14 cellular contexts compared by ENCODE assay signal in genomic region chr14:22518073-22518472, GRCh38.
DNase-seq lines count a peak whose midpoint lies in the region; ATAC-seq and TF ChIP-seq lines count a peak whose summit lies in the region.
"Had no signal": no experiment of that assay in that cellular context is flagged by ENCODE, and none has a peak within 500 bp of the region (broad histone marks: within the 10 kb centered on the region; RNA-seq: fewer than 3 reads in every experiment).

No MANE protein-coding gene starts in this region.

- H3K4me3 ChIP-seq in thymus (ENCODE audit: low read length) = peak overlapping the region; percentile 54

- DNase-seq in activated T-cell treated with anti-CD3 and anti-CD28 coated beads, Interleukin-2, amount 50 U/mL, for 72 hours = no peak
- DNase-seq in activated T-cell treated with anti-CD3 and anti-CD28 coated beads, Interleukin-2, amount 50 U/mL, for 48 hours = no peak
- DNase-seq in activated CD4-positive, alpha-beta memory T cell treated with anti-CD3 and anti-CD28 coated beads, Interleukin-2, amount 10 ng/mL, durations not matched to agents 7 days and 5 days = no peak
- no peak for DNase-seq in glutamatergic neuron
- DNase-seq in NCI-H2227 (lab: John Stamatoyannopoulos, UW; ENCODE audit: unreplicated experiment) = no peak
- no peak for DNase-seq in stimulated activated CD8-positive, alpha-beta memory T cell treated with anti-CD3 and anti-CD28 coated beads, Interleukin-4, amount 100 ng/mL, for 48 hours
- no peak for DNase-seq in NCI-H2227 treated with DMSO at 0.1 percent for 48 hours (lab: John Stamatoyannopoulos, UW)
- DNase-seq: EL, GOT3, T1000 had no signal

- no peaks in the 10 kb centered on the region for H3K9me3 Mint-ChIP-seq in activated T-cell treated with anti-CD3 and anti-CD28 coated beads, Interleukin-2, amount 50 U/mL, for 72 hours
- H3K9me3 Mint-ChIP-seq in activated CD4-positive, alpha-beta memory T cell treated with anti-CD3 and anti-CD28 coated beads, Interleukin-2, amount 10 ng/mL, durations not matched to agents 7 days and 5 days = no peaks in the 10 kb centered on the region
- peaks cover 1% of the 10 kb centered on the region for H3K9me3 Mint-ChIP-seq in glutamatergic neuron (ENCODE audit: unreplicated experiment)

- no peak for ATAC-seq in activated T-cell treated with anti-CD3 and anti-CD28 coated beads, Interleukin-2, amount 50 U/mL, for 72 hours (replicated peaks in 1 of 2)
- ATAC-seq: Panc1 had no signal

- TF ChIP-seq CTCF in glutamatergic neuron (IDR thresholded peaks at IDR 0.05; ENCODE audit: partially characterized antibody, unreplicated experiment) = no peak

- WGBS in thymus = 66% methylated on average over 2 of the region's 2 CpGs

- H3K4me1 Mint-ChIP-seq in activated T-cell treated with anti-CD3 and anti-CD28 coated beads, Interleukin-2, amount 50 U/mL, for 72 hours (ENCODE audit: low read depth) = peaks cover 90% of the 10 kb centered on the region
- peaks cover 93% of the 10 kb centered on the region for H3K4me1 Mint-ChIP-seq in activated CD4-positive, alpha-beta memory T cell treated with anti-CD3 and anti-CD28 coated beads, Interleukin-2, amount 10 ng/mL, durations not matched to agents 7 days and 5 days
- no peaks in the 10 kb centered on the region for H3K4me1 Mint-ChIP-seq in glutamatergic neuron (ENCODE audit: low read depth, unreplicated experiment)

- peak overlapping the region; percentile 81 for H3K27ac ChIP-seq in thymus (ENCODE audit: low read depth)
- H3K27ac ChIP-seq: epithelial cell of prostate, parathyroid adenoma had no signal

- peaks cover 69% of the 10 kb centered on the region for H3K36me3 ChIP-seq in thymus (ENCODE audit: control insufficient read depth, insufficient read depth)

- H3K4me1 ChIP-seq in thymus (ENCODE audit: control insufficient read depth, insufficient read depth, low read length) = peaks cover 70% of the 10 kb centered on the region

- no peaks in the 10 kb centered on the region for H3K9me3 ChIP-seq in thymus (ENCODE audit: control insufficient read depth)

- H3K27me3 Mint-ChIP-seq in activated T-cell treated with anti-CD3 and anti-CD28 coated beads, Interleukin-2, amount 50 U/mL, for 72 hours (ENCODE audit: low read depth) = no peaks in the 10 kb centered on the region
- H3K27me3 Mint-ChIP-seq in activated CD4-positive, alpha-beta memory T cell treated with anti-CD3 and anti-CD28 coated beads, Interleukin-2, amount 10 ng/mL, durations not matched to agents 7 days and 5 days = no peaks in the 10 kb centered on the region
- no peaks in the 10 kb centered on the region for H3K27me3 Mint-ChIP-seq in glutamatergic neuron (ENCODE audit: unreplicated experiment)

- peak overlapping the region; percentile 86 to 100 for H3K4me3 Mint-ChIP-seq in activated T-cell treated with anti-CD3 and anti-CD28 coated beads, Interleukin-2, amount 50 U/mL, for 72 hours
- peak overlapping the region; percentile 78 for H3K4me3 Mint-ChIP-seq in activated CD4-positive, alpha-beta memory T cell treated with anti-CD3 and anti-CD28 coated beads, Interleukin-2, amount 10 ng/mL, durations not matched to agents 7 days and 5 days
- H3K4me3 Mint-ChIP-seq in glutamatergic neuron (ENCODE audit: unreplicated experiment) = peak overlapping the region; percentile 5

- no peaks in the 10 kb centered on the region for H3K27me3 ChIP-seq in thymus (ENCODE audit: control insufficient read depth, insufficient read depth)

- CTCF ChIA-PET in activated CD4-positive, alpha-beta memory T cell treated with anti-CD3 and anti-CD28 coated beads, Interleukin-2, amount 10 ng/mL, durations not matched to agents 7 days and 5 days (lab: Charles Lee) = interaction anchor here (0.6 to 2.2 kb wide), 5 partner anchors 10 to 666 kb away, joined by 3 to 8 read pairs (median 5); no protein-coding TSS in a partner anchor

- peaks cover 34 to 58% of the 10 kb centered on the region in 2 donors for H3K36me3 Mint-ChIP-seq in activated T-cell treated with anti-CD3 and anti-CD28 coated beads, Interleukin-2, amount 50 U/mL, for 72 hours (ENCODE audit: insufficient read depth in 2 of 2)
- H3K36me3 Mint-ChIP-seq in activated CD4-positive, alpha-beta memory T cell treated with anti-CD3 and anti-CD28 coated beads, Interleukin-2, amount 10 ng/mL, durations not matched to agents 7 days and 5 days (ENCODE audit: low read depth) = peaks cover 95% of the 10 kb centered on the region
- no peaks in the 10 kb centered on the region for H3K36me3 Mint-ChIP-seq in glutamatergic neuron (ENCODE audit: unreplicated experiment)

- POLR2A ChIA-PET in activated CD4-positive, alpha-beta memory T cell treated with anti-CD3 and anti-CD28 coated beads, Interleukin-2, amount 10 ng/mL, durations not matched to agents 7 days and 5 days (lab: Charles Lee) = interaction anchor here (0.8 to 41.9 kb wide), 8 partner anchors 12 to 875 kb away, joined by 3 to 1110 read pairs (median 24); no protein-coding TSS in a partner anchor

- peak overlapping the region; percentile 97 for H3K27ac Mint-ChIP-seq in activated T-cell treated with anti-CD3 and anti-CD28 coated beads, Interleukin-2, amount 50 U/mL, for 72 hours
- peak overlapping the region; percentile 91 for H3K27ac Mint-ChIP-seq in activated CD4-positive, alpha-beta memory T cell treated with anti-CD3 and anti-CD28 coated beads, Interleukin-2, amount 10 ng/mL, durations not matched to agents 7 days and 5 days
- no peak overlapping the region for H3K27ac Mint-ChIP-seq in glutamatergic neuron (ENCODE audit: unreplicated experiment)

Comparison
In these comparisons a context has a peak if more than half of its experiments do, and no peak if none do; other contexts are left out.
1. H3K4me3 Mint-ChIP-seq: peak in every context shown above with its lines; median percentile 93 in activated T-cell treated with anti-CD3 and anti-CD28 coated beads, Interleukin-2, amount 50 U/mL, for 72 hours; 78 in activated CD4-positive, alpha-beta memory T cell treated with anti-CD3 and anti-CD28 coated beads, Interleukin-2, amount 10 ng/mL, durations not matched to agents 7 days and 5 days; 5 in glutamatergic neuron.